In the genomic region with DNA sequence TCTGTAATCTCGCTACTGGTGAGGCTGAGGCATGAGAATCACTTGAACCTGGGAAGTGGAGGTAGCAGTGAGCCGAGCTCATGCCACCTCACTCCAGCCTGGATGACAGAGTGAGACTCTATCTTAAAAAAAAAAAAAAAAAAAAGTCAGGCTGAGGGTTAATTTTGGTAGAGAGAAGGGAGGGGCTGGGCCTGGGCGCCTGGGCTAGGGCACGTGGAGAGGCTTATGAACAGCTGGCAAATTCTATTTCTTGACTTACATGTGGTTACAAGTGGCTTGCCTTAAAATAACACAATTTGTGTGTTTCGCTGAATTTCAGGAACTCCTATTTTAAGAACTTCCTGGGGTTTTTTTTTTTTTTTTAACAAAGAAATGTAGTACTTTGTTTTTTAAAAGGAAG, we compare ENCODE assay signal across 8 cellular contexts. TPM values are rescaled to one million over a fixed set of nuclear protein-coding genes. Genes with fewer than 3 reads are reported as not detected.
DNase-seq lines count a peak whose midpoint lies in the region; ATAC-seq and TF ChIP-seq lines count a peak whose summit lies in the region.

No MANE protein-coding gene starts in this region.

- H3K9me3 Mint-ChIP-seq in natural killer cell (no peaks in the 10 kb centered on the region), neural progenitor cell (no peaks in the 10 kb centered on the region)

- no peak overlapping the region for H3K4me3 ChIP-seq in neural progenitor cell

- H3K36me3 Mint-ChIP-seq in natural killer cell (no peaks in the 10 kb centered on the region), neural progenitor cell (no peaks in the 10 kb centered on the region)

- H3K36me3 ChIP-seq in neural progenitor cell, result no peaks in the 10 kb centered on the region

- DNase-seq in activated CD4-positive, alpha-beta T cell treated with anti-CD3 and anti-CD28 coated beads, Interleukin-2, amount 50 U/mL, for 4 hours, result peak; percentile 29 to 30
- DNase-seq in natural killer cell (no peak), HuH-7 (ENCODE audit: low spot score) (no peak), neural progenitor cell (ENCODE audit: low spot score) (no peak), HCEC 1CT (no peak)

- no peaks in the 10 kb centered on the region for H3K9me3 ChIP-seq in neural progenitor cell (ENCODE audit: low read depth)

- H2AFZ ChIP-seq in neural progenitor cell (replicated peaks), result no peak overlapping the region

- H3F3A ChIP-seq in neural progenitor cell (ENCODE audit: low read depth), result no peaks in the 10 kb centered on the region

- H3K27ac ChIP-seq in neural progenitor cell, result no peak overlapping the region

- H4K20me1 ChIP-seq in neural progenitor cell (ENCODE audit: low read depth), result no peaks in the 10 kb centered on the region

- peaks cover 45 to 58% of the 10 kb centered on the region in 2 donors for H3K4me1 Mint-ChIP-seq in natural killer cell
- no peaks in the 10 kb centered on the region for H3K4me1 Mint-ChIP-seq in neural progenitor cell

- no peak overlapping the region for H3K4me2 ChIP-seq in neural progenitor cell

- H3K79me2 ChIP-seq in neural progenitor cell (ENCODE audit: low read depth), result no peaks in the 10 kb centered on the region

- H3K27me3 Mint-ChIP-seq in natural killer cell (ENCODE audit: low read depth in 2 of 2) (no peaks in the 10 kb centered on the region), neural progenitor cell (ENCODE audit: insufficient read depth, low read depth) (peaks cover 8% of the 10 kb centered on the region)

- peak overlapping the region; percentile 93 to 96 for H3K27ac Mint-ChIP-seq in natural killer cell
- no peak overlapping the region for H3K27ac Mint-ChIP-seq in neural progenitor cell

- intact Hi-C loops in natural killer cell (cut with micrococcal nuclease), result loop anchor here (2.0 to 10.0 kb wide), 2 partner anchors 21 to 141 kb away; partner anchors contain the start of gene AKT2

- H3K4me3 Mint-ChIP-seq in natural killer cell, result peak overlapping the region; percentile 87
- H3K4me3 Mint-ChIP-seq in neural progenitor cell, result no peak overlapping the region

- no peak for TF ChIP-seq CTCF in natural killer cell (IDR thresholded peaks at IDR 0.05)
- no peak for TF ChIP-seq CTCF in neural progenitor cell (IDR thresholded peaks at IDR 0.05)

- H3K4me1 ChIP-seq in neural progenitor cell, result no peaks in the 10 kb centered on the region

- H3K27me3 ChIP-seq in neural progenitor cell, result no peaks in the 10 kb centered on the region

- no peak overlapping the region for H3K9ac ChIP-seq in neural progenitor cell

- ATAC-seq in GM18498 (IDR thresholded peaks at IDR 0.05; ENCODE audit: unreplicated experiment), result peak; percentile 66
- ATAC-seq in HG03432 (IDR thresholded peaks at IDR 0.05; ENCODE audit: unreplicated experiment), result peak; percentile 66
- peak; percentile 65 to 73 (median 71) for ATAC-seq in natural killer cell
- ATAC-seq in GM19035 (IDR thresholded peaks at IDR 0.05; ENCODE audit: unreplicated experiment), result no peak

RNA-seq across cellular contexts. Expression of gene MAP3K10, which starts 47.6 kb away (rescaled TPM):
- total RNA-seq in natural killer cell (10 to 100 TPM; 27.1 to 39.0 (median 36.0) TPM), neural progenitor cell (ENCODE audit: low replicate concordance) (5.7 and 21.6 TPM in 2 replicates)

RNA-seq across cellular contexts. Expression of gene ZNF780A, which starts 52.9 kb away (rescaled TPM):
- total RNA-seq in natural killer cell, result 10 to 100 TPM; 15.1 to 17.0 (median 16.0) TPM
- total RNA-seq in neural progenitor cell (ENCODE audit: low replicate concordance), result 30.2 and 32.9 TPM in 2 replicates

Comparison
In these comparisons a context has a peak if more than half of its experiments do, and no peak if none do; other contexts are left out.
1. DNase-seq: peak in activated CD4-positive, alpha-beta T cell treated with anti-CD3 and anti-CD28 coated beads, Interleukin-2, amount 50 U/mL, for 4 hours (2 of 2); none in natural killer cell (single experiment), HuH-7 (single experiment), neural progenitor cell (single experiment) and HCEC 1CT (single experiment).